Comparison of ENCODE assay signal across 14 cellular contexts in genomic region chr11:11946878-11947277, GRCh38.
"Had no signal": no experiment of that assay in that cellular context is flagged by ENCODE, and none has a peak within 500 bp of the region (broad histone marks: within the 10 kb centered on the region; RNA-seq: fewer than 3 reads in every experiment).

No MANE protein-coding gene starts in this region.

- H3K27ac ChIP-seq: lower lobe of right lung, upper lobe of left lung had no signal

- H3K4me1 ChIP-seq: lower lobe of right lung, upper lobe of left lung had no signal

- H3K4me3 ChIP-seq: lower lobe of right lung, upper lobe of left lung had no signal

- ATAC-seq: activated CD8-positive, alpha-beta memory T cell treated with anti-CD3 and anti-CD28 coated beads, Interleukin-2, amount 10 ng/mL, durations not matched to agents 7 days and 5 days; lower lobe of right lung; sciatic nerve had no signal

- DNase-seq: activated CD4-positive, alpha-beta T cell treated with anti-CD3 and anti-CD28 coated beads, Interleukin-2, amount 50 U/mL, for 48 hours; activated CD4-positive, CD25-positive, alpha-beta regulatory T cell treated with anti-CD3 and anti-CD28 coated beads, Interleukin-2, amount 50 U/mL, for 72 hours; activated CD8-positive, alpha-beta memory T cell treated with anti-CD3 and anti-CD28 coated beads, Interleukin-2, amount 10 ng/mL, durations not matched to agents 7 days and 5 days; activated gamma-delta T cell; activated naive CD8-positive, alpha-beta T cell treated with anti-CD3 and anti-CD28 coated beads for 36 hours; activated T-cell treated with anti-CD3 and anti-CD28 coated beads, Interleukin-2, amount 50 U/mL, for 24 hours; lower lobe of right lung; midbrain; naive B cell; stimulated activated CD4-positive, alpha-beta T cell treated with anti-CD3 and anti-CD28 coated beads, Interleukin-12 subunit alpha, Interleukin-12 subunit beta, amount 100 ng/mL, for 4 hours; stimulated activated naive CD4-positive, alpha-beta T cell; substantia nigra; upper lobe of left lung had no signal

- H3K27me3 ChIP-seq: upper lobe of left lung had no signal

- H3K9me3 ChIP-seq: lower lobe of right lung, upper lobe of left lung had no signal
